In genomic region chr7:28267012-28267411, GRCh38 we compare ENCODE assay signal across 27 cellular contexts.
"Had no signal": no experiment of that assay in that cellular context is flagged by ENCODE, and none has a peak within 500 bp of the region (broad histone marks: within the 10 kb centered on the region; RNA-seq: fewer than 3 reads in every experiment).

No MANE protein-coding gene starts in this region.

- DNase-seq: activated CD4-positive, alpha-beta memory T cell treated with anti-CD3 and anti-CD28 coated beads, Interleukin-2, amount 10 ng/mL, durations not matched to agents 7 days and 5 days; activated CD4-positive, alpha-beta T cell treated with anti-CD3 and anti-CD28 coated beads for 1 hour; activated CD4-positive, alpha-beta T cell treated with anti-CD3 and anti-CD28 coated beads for 48 hours; activated CD4-positive, CD25-positive, alpha-beta regulatory T cell; activated effector memory CD4-positive, alpha-beta T cell treated with Interleukin-2 at 50 U/mL for 16 hours; activated naive CD4-positive, alpha-beta T cell treated with anti-CD3 and anti-CD28 coated beads, Interleukin-2, amount 10 ng/mL, durations not matched to agents 7 days and 5 days; activated naive CD8-positive, alpha-beta T cell treated with anti-CD3 and anti-CD28 coated beads, Interleukin-2, amount 50 U/mL, for 24 hours; activated T-cell treated with anti-CD3 and anti-CD28 coated beads, Interleukin-2, amount 50 U/mL, for 1 hour; cerebellar nuclear complex; MV-4-11; NCI-H1092; NCI-H1694 treated with DMSO at 0.1 percent for 48 hours; NCI-H2029; NCI-H345; NCI-H524 treated with DMSO at 0.1 percent for 48 hours; OCI-M1; Right ventricle myocardium superior; SW 1271; T-helper 1 cell; T-helper 2 cell; T-helper 9 cell; WERI-Rb-1 had no signal

- H3K36me3 ChIP-seq: WERI-Rb-1 had no signal

- ATAC-seq: activated naive CD8-positive, alpha-beta T cell treated with anti-CD3 and anti-CD28 coated beads, Interleukin-2, amount 50 U/mL, for 24 hours had no signal

- H3K4me1 Mint-ChIP-seq: activated CD4-positive, alpha-beta memory T cell treated with anti-CD3 and anti-CD28 coated beads, Interleukin-2, amount 10 ng/mL, durations not matched to agents 7 days and 5 days; activated naive CD4-positive, alpha-beta T cell treated with anti-CD3 and anti-CD28 coated beads, Interleukin-2, amount 10 ng/mL, durations not matched to agents 7 days and 5 days had no signal

- H3K9me3 Mint-ChIP-seq: activated CD4-positive, alpha-beta memory T cell treated with anti-CD3 and anti-CD28 coated beads, Interleukin-2, amount 10 ng/mL, durations not matched to agents 7 days and 5 days; activated naive CD4-positive, alpha-beta T cell treated with anti-CD3 and anti-CD28 coated beads, Interleukin-2, amount 10 ng/mL, durations not matched to agents 7 days and 5 days; activated naive CD8-positive, alpha-beta T cell treated with anti-CD3 and anti-CD28 coated beads, Interleukin-2, amount 50 U/mL, for 24 hours; activated T-helper 1 cell treated with anti-CD3 and anti-CD28 coated beads, Interleukin-12 subunit alpha, Interleukin-12 subunit beta, Interleukin-2, Interleukin-4 antibody, amounts not matched to agents 30 ng/mL and 10 ng/mL and 1 ng/mL, durations not matched to agents 14 hours and 24 hours and 36 hours had no signal

- H3K27ac Mint-ChIP-seq: activated CD4-positive, alpha-beta memory T cell treated with anti-CD3 and anti-CD28 coated beads, Interleukin-2, amount 10 ng/mL, durations not matched to agents 7 days and 5 days; activated naive CD4-positive, alpha-beta T cell treated with anti-CD3 and anti-CD28 coated beads, Interleukin-2, amount 10 ng/mL, durations not matched to agents 7 days and 5 days; activated naive CD8-positive, alpha-beta T cell; activated naive CD8-positive, alpha-beta T cell treated with anti-CD3 and anti-CD28 coated beads, Interleukin-2, amount 50 U/mL, for 24 hours; activated T-helper 1 cell treated with anti-CD3 and anti-CD28 coated beads, Interleukin-12 subunit alpha, Interleukin-12 subunit beta, Interleukin-2, Interleukin-4 antibody, amounts not matched to agents 30 ng/mL and 10 ng/mL and 1 ng/mL, durations not matched to agents 14 hours and 24 hours and 36 hours; brain had no signal

- H3K36me3 Mint-ChIP-seq: activated naive CD4-positive, alpha-beta T cell treated with anti-CD3 and anti-CD28 coated beads, Interleukin-2, amount 10 ng/mL, durations not matched to agents 7 days and 5 days; activated naive CD8-positive, alpha-beta T cell; brain had no signal

- H3K4me3 Mint-ChIP-seq: activated CD4-positive, alpha-beta memory T cell treated with anti-CD3 and anti-CD28 coated beads, Interleukin-2, amount 10 ng/mL, durations not matched to agents 7 days and 5 days; activated naive CD4-positive, alpha-beta T cell treated with anti-CD3 and anti-CD28 coated beads, Interleukin-2, amount 10 ng/mL, durations not matched to agents 7 days and 5 days; activated naive CD8-positive, alpha-beta T cell; activated naive CD8-positive, alpha-beta T cell treated with anti-CD3 and anti-CD28 coated beads, Interleukin-2, amount 50 U/mL, for 24 hours; activated T-helper 1 cell treated with anti-CD3 and anti-CD28 coated beads, Interleukin-12 subunit alpha, Interleukin-12 subunit beta, Interleukin-2, Interleukin-4 antibody, amounts not matched to agents 30 ng/mL and 10 ng/mL and 1 ng/mL, durations not matched to agents 14 hours and 24 hours and 36 hours; brain had no signal

- FAIRE-seq: bronchial epithelial cell had no signal

- H3K4me2 ChIP-seq: KMS-11 had no signal

- H3K27me3 Mint-ChIP-seq: brain had no signal

- H3K9ac ChIP-seq: KMS-11 had no signal
